In the genomic region with DNA sequence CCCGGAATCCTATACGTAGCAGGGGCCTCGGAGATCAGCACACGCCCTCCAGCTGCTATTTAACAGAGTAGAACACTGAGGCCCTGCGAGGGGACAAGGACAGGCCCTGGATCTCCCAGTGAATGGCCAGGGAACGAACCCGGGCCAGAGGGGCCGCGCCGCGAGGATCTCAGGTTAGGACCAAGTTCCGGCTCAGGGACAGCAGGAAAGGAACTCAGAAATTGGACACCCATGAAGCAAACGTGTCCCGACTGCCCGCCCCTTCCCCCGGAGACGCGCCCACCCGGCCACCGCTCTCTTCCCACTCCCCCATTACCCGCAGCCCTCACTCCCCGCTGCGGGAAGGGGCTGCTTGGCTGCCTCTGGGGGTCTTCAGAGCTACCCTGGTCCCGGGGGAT, we compare ENCODE assay signal across 15 cellular contexts. TPM values are rescaled to one million over a fixed set of nuclear protein-coding genes. Genes with fewer than 3 reads are reported as not detected.
DNase-seq lines count a peak whose midpoint lies in the region; ATAC-seq and TF ChIP-seq lines count a peak whose summit lies in the region.
"Had no signal": no experiment of that assay in that cellular context is flagged by ENCODE, and none has a peak within 500 bp of the region (broad histone marks: within the 10 kb centered on the region; RNA-seq: fewer than 3 reads in every experiment).

No MANE protein-coding gene starts in this region.

- H3K27ac ChIP-seq in effector memory CD4-positive, alpha-beta T cell (ENCODE audit: insufficient read depth, low read length, poor library complexity, severe bottlenecking), result no peak overlapping the region
- H3K27ac ChIP-seq: 22Rv1, left lung had no signal

- peaks cover 41% of the 10 kb centered on the region for H3K4me1 ChIP-seq in effector memory CD4-positive, alpha-beta T cell (ENCODE audit: control insufficient read depth, insufficient read depth, low read length, poor library complexity, severe bottlenecking)

- H3K9me3 Mint-ChIP-seq in effector memory CD8-positive, alpha-beta T cell, result no peaks in the 10 kb centered on the region
- H3K9me3 Mint-ChIP-seq in nephron progenitor cell, result no peaks in the 10 kb centered on the region

- H3K36me3 ChIP-seq in H7 (replicated peaks; ENCODE audit: control insufficient read depth, insufficient read depth, low read length), result no peaks in the 10 kb centered on the region
- H3K36me3 ChIP-seq in effector memory CD4-positive, alpha-beta T cell (ENCODE audit: control insufficient read depth, insufficient read depth, low read length), result no peaks in the 10 kb centered on the region
- H3K36me3 ChIP-seq: left lung had no signal

- DNase-seq in DMS53 (lab: John Stamatoyannopoulos, UW) (peak; percentile 39), DMS53 treated with DMSO at 0.1 percent for 48 hours (lab: John Stamatoyannopoulos, UW; ENCODE audit: unreplicated experiment) (no peak), H7 (peak; percentile 76), nephron progenitor cell (peak; percentile 64)
- DNase-seq in effector memory CD8-positive, alpha-beta T cell, result no peak
- no peak for DNase-seq in effector memory CD4-positive, alpha-beta T cell
- DNase-seq: COR-L47, left lung, MV-4-11 had no signal

- peaks cover 68 to 96% of the 10 kb centered on the region in 2 donors for H3K27me3 Mint-ChIP-seq in effector memory CD8-positive, alpha-beta T cell
- peaks cover 97% of the 10 kb centered on the region for H3K27me3 Mint-ChIP-seq in nephron progenitor cell (ENCODE audit: low read depth, poor library complexity)

- no peak for TF ChIP-seq CTCF in nephron progenitor cell (IDR thresholded peaks at IDR 0.05)

- peak overlapping the region; percentile 37 for H3K4me3 ChIP-seq in H7 (ENCODE audit: insufficient read depth, low read depth, low read length)
- no peak overlapping the region for H3K4me3 ChIP-seq in effector memory CD4-positive, alpha-beta T cell (ENCODE audit: insufficient read depth, low read depth, low read length, poor library complexity, severe bottlenecking)
- H3K4me3 ChIP-seq: left lung had no signal

- H3K27ac Mint-ChIP-seq in effector memory CD8-positive, alpha-beta T cell, result no peak overlapping the region
- no peak overlapping the region for H3K27ac Mint-ChIP-seq in nephron progenitor cell

- no peaks in the 10 kb centered on the region for H3K9me3 ChIP-seq in effector memory CD4-positive, alpha-beta T cell (ENCODE audit: control insufficient read depth, low read length)
- H3K9me3 ChIP-seq: left lung had no signal

- H3K36me3 Mint-ChIP-seq in effector memory CD8-positive, alpha-beta T cell (ENCODE audit: insufficient read depth), result peaks cover 3% of the 10 kb centered on the region
- no peaks in the 10 kb centered on the region for H3K36me3 Mint-ChIP-seq in nephron progenitor cell (ENCODE audit: low read depth)

- H3K27me3 ChIP-seq in H7 (ENCODE audit: control insufficient read depth, insufficient read depth, low read length), result peaks cover 100% of the 10 kb centered on the region
- H3K27me3 ChIP-seq in effector memory CD4-positive, alpha-beta T cell (replicated peaks; ENCODE audit: control insufficient read depth, insufficient read depth, low read length, poor library complexity, severe bottlenecking), result peaks cover 84% of the 10 kb centered on the region

- ATAC-seq in effector memory CD8-positive, alpha-beta T cell (replicated peaks), result no peak
- ATAC-seq in GM18873 (IDR thresholded peaks at IDR 0.05; ENCODE audit: low FRiP score, unreplicated experiment) (no peak), HG03095 (IDR thresholded peaks at IDR 0.05; ENCODE audit: unreplicated experiment) (no peak)
- ATAC-seq: left lung had no signal

- peaks cover 3 to 27% of the 10 kb centered on the region in 2 donors for H3K4me1 Mint-ChIP-seq in effector memory CD8-positive, alpha-beta T cell (ENCODE audit: low read depth in 2 of 2)
- no peaks in the 10 kb centered on the region for H3K4me1 Mint-ChIP-seq in nephron progenitor cell

- peak overlapping the region; percentile 47 to 62 for H3K4me3 Mint-ChIP-seq in effector memory CD8-positive, alpha-beta T cell
- H3K4me3 Mint-ChIP-seq in nephron progenitor cell, result peak overlapping the region; percentile 55

RNA-seq across cellular contexts. Expression of a gene that starts 1.0 kb away (rescaled TPM):
- 0.07 and 0.14 TPM in 2 replicates for total RNA-seq in H7 (2014; rRNA removed; shearing (Covaris generic))
- total RNA-seq: HT-29, left lung, OCI-LY7, skeletal muscle tissue had no signal

Comparison
In these comparisons a context has a peak if more than half of its experiments do, and no peak if none do; other contexts are left out.
1. DNase-seq: peak in DMS53 (single experiment), H7 (single experiment) and nephron progenitor cell (single experiment); none in DMS53 treated with DMSO at 0.1 percent for 48 hours (single experiment), effector memory CD8-positive, alpha-beta T cell (0 of 3) and effector memory CD4-positive, alpha-beta T cell (0 of 3).